In the genomic region with DNA sequence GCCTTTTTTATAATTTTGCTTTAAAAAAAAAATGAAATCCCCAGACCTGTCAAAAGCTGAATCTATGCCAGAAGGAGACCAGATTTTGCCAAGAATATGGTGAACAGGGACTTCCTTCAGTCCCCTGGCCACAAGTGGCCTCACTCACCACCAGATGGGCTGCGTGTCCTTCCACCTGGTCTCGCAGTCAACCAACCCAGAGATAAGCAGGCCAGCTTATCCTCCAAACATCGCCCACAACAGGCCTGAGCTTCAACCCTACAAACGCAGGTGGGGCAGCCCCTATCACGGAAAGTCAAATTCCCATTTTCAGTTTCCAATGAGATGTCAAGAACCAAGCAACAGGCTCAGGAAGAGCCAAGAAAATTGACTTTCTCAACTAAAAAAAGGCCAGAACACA, we compare ENCODE assay signal across 23 cellular contexts. TPM values are rescaled to one million over a fixed set of nuclear protein-coding genes. Genes with fewer than 3 reads are reported as not detected.
DNase-seq lines count a peak whose midpoint lies in the region; ATAC-seq and TF ChIP-seq lines count a peak whose summit lies in the region.
"Had no signal": no experiment of that assay in that cellular context is flagged by ENCODE, and none has a peak within 500 bp of the region (broad histone marks: within the 10 kb centered on the region; RNA-seq: fewer than 3 reads in every experiment).

No MANE protein-coding gene starts in this region.

- H3K14ac ChIP-seq in IMR-90 (replicated peaks; ENCODE audit: low read depth, low read length) = 0 out of 2 replicates have a peak overlapping the region, but pooled peaks have one; percentile 28

- POLR2A ChIA-PET in IMR-90 (lab: Charles Lee; ENCODE audit: unreplicated experiment) = interaction anchor here (0.6 kb wide), 1 partner anchor 39 kb away, joined by 4 read pairs; no protein-coding TSS in a partner anchor

- CTCF ChIA-PET in IMR-90 (lab: Yijun Ruan, JAX) = interaction anchor here (0.5 kb wide), 1 partner anchor 64 kb away, joined by 3 read pairs; no protein-coding TSS in a partner anchor

- H3K4me2 ChIP-seq in IMR-90 (ENCODE audit: low read depth, low read length) = no peak overlapping the region
- H3K4me2 ChIP-seq: BLaER1, SK-N-SH had no signal

- intact Hi-C loops in IMR-90 (cut with micrococcal nuclease) = no loop called here
- intact Hi-C loops in CD14-positive monocyte (cut with micrococcal nuclease) = no loop called here

- H3K4me3 ChIP-seq in IMR-90 (ENCODE audit: insufficient read depth, low read depth, low read length) (no peak overlapping the region), right atrium auricular region (no peak overlapping the region)
- H3K4me3 ChIP-seq: BLaER1, body of pancreas, colonic mucosa, lung, psoas muscle had no signal

- H3K9me1 ChIP-seq in IMR-90 (ENCODE audit: insufficient read depth, low read length) = peaks cover 38% of the 10 kb centered on the region

- peak overlapping the region; percentile 31; the same call in 1 of the 3 replicates for H2BK15ac ChIP-seq in IMR-90 (ENCODE audit: low read depth, low read length)

- no peak for TF ChIP-seq RAD21 in IMR-90 (IDR thresholded peaks at IDR 0.05; ENCODE audit: low read length)

- H3K27ac ChIP-seq in IMR-90 (ENCODE audit: insufficient read depth, low read length) = 0 out of 2 replicates have a peak overlapping the region, but pooled peaks have one; percentile 3
- no peak overlapping the region for H3K27ac ChIP-seq in right atrium auricular region
- H3K27ac ChIP-seq: BLaER1, body of pancreas, colonic mucosa, psoas muscle had no signal

- dilution Hi-C loops in IMR-90 (cut with HindIII; ENCODE audit: low sequenced_read_pairs, unreplicated experiment) = no loop called here

- peaks cover 55% of the 10 kb centered on the region for H4K20me1 ChIP-seq in IMR-90 (ENCODE audit: insufficient read depth, low read length)

- no peak for DNase-seq in activated T-cell treated with anti-CD3 and anti-CD28 coated beads, Interleukin-2, amount 50 U/mL, for 24 hours
- no peak for DNase-seq in activated T-cell treated with anti-CD3 and anti-CD28 coated beads, Interleukin-2, amount 50 U/mL, for 1 hour
- no peak for DNase-seq in IMR-90
- no peak for DNase-seq in central memory CD8-positive, alpha-beta T cell (ENCODE audit: low spot score in 2 of 2)
- DNase-seq in stimulated activated effector memory CD8-positive, alpha-beta T cell treated with anti-CD3 and anti-CD28 coated beads, Interleukin-12 subunit alpha, Interleukin-12 subunit beta, amount 100 ng/mL, for 72 hours (ENCODE audit: low spot score in 2 of 2) = no peak
- DNase-seq in iPS-NIHi11 (ENCODE audit: low spot score) = no peak
- DNase-seq in right atrium auricular region (ENCODE audit: low spot score) = no peak
- DNase-seq in CD14-positive monocyte (ENCODE audit: low spot score) = no peak
- DNase-seq: activated CD8-positive, alpha-beta memory T cell treated with anti-CD3 and anti-CD28 coated beads, Interleukin-2, amount 50 U/mL, for 48 hours; activated naive CD4-positive, alpha-beta T cell treated with anti-CD3 and anti-CD28 coated beads, Interleukin-2, amount 50 U/mL, for 16 hours; body of pancreas; colonic mucosa; naive thymus-derived CD8-positive, alpha-beta T cell; NCI-H1930; NCI-H345; NK-92 treated with Interleukin-12 subunit alpha and Interleukin-12 subunit beta, amount 100 ng/mL, for 24 hours; SK-N-SH; small intestine; stimulated activated CD4-positive, alpha-beta T cell treated with anti-CD3 and anti-CD28 coated beads, Interleukin-4, amount 100 ng/mL, for 1 hour had no signal

- peak overlapping the region; percentile 54 for H2AK5ac ChIP-seq in IMR-90 (ENCODE audit: low read depth, low read length)

- peak overlapping the region; percentile 80 for H3K27ac Mint-ChIP-seq in activated T-cell treated with anti-CD3 and anti-CD28 coated beads, Interleukin-2, amount 50 U/mL, for 24 hours
- H3K27ac Mint-ChIP-seq in central memory CD8-positive, alpha-beta T cell (ENCODE audit: low read depth) = no peak overlapping the region
- peak overlapping the region; percentile 14 for H3K27ac Mint-ChIP-seq in stimulated activated effector memory CD8-positive, alpha-beta T cell treated with anti-CD3 and anti-CD28 coated beads, Interleukin-12 subunit alpha, Interleukin-12 subunit beta, amount 100 ng/mL, for 72 hours
- peak overlapping the region in 1 of 7 donors; percentile 44 for H3K27ac Mint-ChIP-seq in CD14-positive monocyte

- peak overlapping the region; percentile 10; the same call in 1 of the 2 replicates for H2BK20ac ChIP-seq in IMR-90 (ENCODE audit: low read depth, low read length)

- no peak for ATAC-seq in IMR-90 (ENCODE audit: low read depth)
- ATAC-seq in central memory CD8-positive, alpha-beta T cell (replicated peaks; ENCODE audit: extremely low read depth, poor library complexity, severe bottlenecking) = no peak
- ATAC-seq in stimulated activated effector memory CD8-positive, alpha-beta T cell treated with anti-CD3 and anti-CD28 coated beads, Interleukin-12 subunit alpha, Interleukin-12 subunit beta, amount 100 ng/mL, for 72 hours = no peak
- ATAC-seq: activated CD4-positive, CD25-positive, alpha-beta regulatory T cell treated with anti-CD3 and anti-CD28 coated beads, Interleukin-2, amount 50 U/mL, for 24 hours; body of pancreas; naive thymus-derived CD8-positive, alpha-beta T cell; psoas muscle had no signal

- H3K56ac ChIP-seq in IMR-90 (ENCODE audit: extremely low read depth, insufficient read depth, low read length) = no peak overlapping the region

- H2BK120ac ChIP-seq in IMR-90 (ENCODE audit: low read depth, low read length) = peak overlapping the region; percentile 30; the same call in 1 of the 2 replicates

- H3K27me3 Mint-ChIP-seq in activated T-cell treated with anti-CD3 and anti-CD28 coated beads, Interleukin-2, amount 50 U/mL, for 24 hours = no peaks in the 10 kb centered on the region
- no peaks in the 10 kb centered on the region for H3K27me3 Mint-ChIP-seq in central memory CD8-positive, alpha-beta T cell
- peaks cover 0 to 1% (median 1%) of the 10 kb centered on the region in 3 donors for H3K27me3 Mint-ChIP-seq in CD14-positive monocyte (ENCODE audit: low read depth in 3 of 3)
- H3K27me3 Mint-ChIP-seq: naive thymus-derived CD8-positive, alpha-beta T cell had no signal

- H2AK9ac ChIP-seq in IMR-90 (replicated peaks; ENCODE audit: low read depth, low read length, poor library complexity) = no peak overlapping the region

- H3K4me3 Mint-ChIP-seq in activated T-cell treated with anti-CD3 and anti-CD28 coated beads, Interleukin-2, amount 50 U/mL, for 24 hours = no peak overlapping the region
- peak overlapping the region; percentile 42 for H3K4me3 Mint-ChIP-seq in central memory CD8-positive, alpha-beta T cell
- no peak overlapping the region for H3K4me3 Mint-ChIP-seq in stimulated activated effector memory CD8-positive, alpha-beta T cell treated with anti-CD3 and anti-CD28 coated beads, Interleukin-12 subunit alpha, Interleukin-12 subunit beta, amount 100 ng/mL, for 72 hours
- no peak overlapping the region for H3K4me3 Mint-ChIP-seq in CD14-positive monocyte

- H3K23ac ChIP-seq in IMR-90 (ENCODE audit: low read depth, low read length) = no peak overlapping the region

- no peak overlapping the region for H2AFZ ChIP-seq in IMR-90 (replicated peaks; ENCODE audit: low read length, poor library complexity)

- in situ Hi-C loops in IMR-90 (cut with MboI; ENCODE audit: low sequenced_read_pairs) = no loop called here

- H2BK5ac ChIP-seq in IMR-90 (ENCODE audit: low read depth, low read length, poor library complexity, severe bottlenecking) = no peak overlapping the region

- H3K27me3 ChIP-seq in IMR-90 (ENCODE audit: control insufficient read depth, insufficient read depth, low read length) (no peaks in the 10 kb centered on the region), right atrium auricular region (no peaks in the 10 kb centered on the region)
- H3K27me3 ChIP-seq: BLaER1, body of pancreas, colonic mucosa had no signal

- peaks cover 30 to 77% of the 10 kb centered on the region in 2 experiments for H3K79me1 ChIP-seq in IMR-90 (ENCODE audit: low read depth in 1 of 2, low read length in 2 of 2)

- H4K5ac ChIP-seq in IMR-90 (ENCODE audit: low read depth, low read length) = no peak overlapping the region

- no peak for TF ChIP-seq CTCF in IMR-90 (conservative IDR thresholded peaks at IDR 0.05; ENCODE audit: low read depth, low read length)
- TF ChIP-seq CTCF in right atrium auricular region (IDR thresholded peaks at IDR 0.05) = no peak
- TF ChIP-seq CTCF in CD14-positive monocyte (IDR thresholded peaks at IDR 0.05) = no peak

- peak overlapping the region; percentile 33 for H3K4ac ChIP-seq in IMR-90 (ENCODE audit: low read depth, low read length)

- peak overlapping the region in 1 of 2 experiments; percentile 13; a peak in 1 of 4 replicates for H4K8ac ChIP-seq in IMR-90 (ENCODE audit: low read depth in 2 of 2, low read length in 2 of 2)

- H3K4me1 Mint-ChIP-seq in activated T-cell treated with anti-CD3 and anti-CD28 coated beads, Interleukin-2, amount 50 U/mL, for 24 hours (ENCODE audit: low read depth) = peaks cover 92% of the 10 kb centered on the region
- H3K4me1 Mint-ChIP-seq in central memory CD8-positive, alpha-beta T cell = peaks cover 83% of the 10 kb centered on the region
- H3K4me1 Mint-ChIP-seq in stimulated activated effector memory CD8-positive, alpha-beta T cell treated with anti-CD3 and anti-CD28 coated beads, Interleukin-12 subunit alpha, Interleukin-12 subunit beta, amount 100 ng/mL, for 72 hours = peaks cover 96% of the 10 kb centered on the region
- peaks cover 75% of the 10 kb centered on the region for H3K4me1 Mint-ChIP-seq in CD14-positive monocyte

- H3K36me3 Mint-ChIP-seq in activated T-cell treated with anti-CD3 and anti-CD28 coated beads, Interleukin-2, amount 50 U/mL, for 24 hours (ENCODE audit: low read depth) = peaks cover 79% of the 10 kb centered on the region
- H3K36me3 Mint-ChIP-seq in central memory CD8-positive, alpha-beta T cell (ENCODE audit: insufficient read depth) = peaks cover 25% of the 10 kb centered on the region
- peaks cover 80% of the 10 kb centered on the region for H3K36me3 Mint-ChIP-seq in stimulated activated effector memory CD8-positive, alpha-beta T cell treated with anti-CD3 and anti-CD28 coated beads, Interleukin-12 subunit alpha, Interleukin-12 subunit beta, amount 100 ng/mL, for 72 hours
- H3K36me3 Mint-ChIP-seq in CD14-positive monocyte = peaks cover 37 to 38% of the 10 kb centered on the region in 2 donors

- H3K9ac ChIP-seq in IMR-90 (ENCODE audit: low read depth, low read length) = no peak overlapping the region
- H3K9ac ChIP-seq: BLaER1, SK-N-SH had no signal

- TF ChIP-seq POLR2A in IMR-90 (IDR thresholded peaks at IDR 0.05; ENCODE audit: low read depth, low read length) = no peak

- H3K36me3 ChIP-seq in IMR-90 (ENCODE audit: control insufficient read depth, insufficient read depth, low read length) (peaks cover 6% of the 10 kb centered on the region), right atrium auricular region (no peaks in the 10 kb centered on the region)
- H3K36me3 ChIP-seq: colonic mucosa had no signal

- H3K4me1 ChIP-seq in IMR-90 (ENCODE audit: control insufficient read depth, insufficient read depth, low read length) = peaks cover 35% of the 10 kb centered on the region
- peaks cover 0 to 61% of the 10 kb centered on the region in 2 donors for H3K4me1 ChIP-seq in right atrium auricular region

- H3K18ac ChIP-seq in IMR-90 (ENCODE audit: low read depth, low read length) = 0 out of 2 replicates have a peak overlapping the region, but pooled peaks have one; percentile 2

- BruUV-seq in IMR-90 (replicated peaks; lab: Mats Ljungman, UMichigan) = no TSS peak

- 72% methylated on average over 5 of the region's 5 CpGs; no CpG with 5 or more reads in 1 of the 2 experiments for WGBS in IMR-90 (ENCODE audit: extremely low coverage in 2 of 2, insufficient read length in 1 of 2), 2 experiments

- peaks cover 10% of the 10 kb centered on the region for H3K9me3 ChIP-seq in IMR-90 (ENCODE audit: control insufficient read depth, insufficient read depth, low read length)
- no peaks in the 10 kb centered on the region for H3K9me3 ChIP-seq in right atrium auricular region
- H3K9me3 ChIP-seq: body of pancreas, colonic mucosa, psoas muscle, SK-N-SH had no signal

- H4K91ac ChIP-seq in IMR-90 (ENCODE audit: insufficient read depth, low read depth, low read length) = no peak overlapping the region; the same call in 1 of the 2 replicates

- no peaks in the 10 kb centered on the region for H3K9me3 Mint-ChIP-seq in activated T-cell treated with anti-CD3 and anti-CD28 coated beads, Interleukin-2, amount 50 U/mL, for 24 hours
- H3K9me3 Mint-ChIP-seq in central memory CD8-positive, alpha-beta T cell = no peaks in the 10 kb centered on the region
- H3K9me3 Mint-ChIP-seq in stimulated activated effector memory CD8-positive, alpha-beta T cell treated with anti-CD3 and anti-CD28 coated beads, Interleukin-12 subunit alpha, Interleukin-12 subunit beta, amount 100 ng/mL, for 72 hours = no peaks in the 10 kb centered on the region
- peaks cover 14 to 24% (median 20%) of the 10 kb centered on the region in 7 donors for H3K9me3 Mint-ChIP-seq in CD14-positive monocyte
- H3K9me3 Mint-ChIP-seq: naive thymus-derived CD8-positive, alpha-beta T cell had no signal

RNA-seq across cellular contexts. Expression of a gene that starts 30.5 kb away (rescaled TPM):
- total RNA-seq in IMR-90 (2012; rRNA removed) (29.2 and 36.1 TPM in 2 replicates), right atrium auricular region (10 to 100 TPM; 55.8 to 63.2 TPM)
- polyA plus RNA-seq in IMR-90 (2012; rRNA removed) (26.8 and 43.4 TPM in 2 replicates), CD14-positive monocyte (10 to 100 TPM; 14.2 to 28.9 TPM)
- polyA plus RNA-seq in IMR-90 (2012; cell fraction: cytosol; rRNA removed) = 18.4 and 23.4 TPM in 2 replicates
- polyA plus RNA-seq in IMR-90 (2012; cell fraction: nucleus; rRNA removed; ENCODE audit: low replicate concordance) = 12.5 and 39.5 TPM in 2 replicates
